Comparison of ENCODE assay signal across 1 cellular context in genomic region chr16:19153876-19154275, GRCh38.
TF ChIP-seq lines count a peak whose summit lies in the region.

No MANE protein-coding gene starts in this region.

TF ChIP-seq in GM12878, 131 proteins besides CTCF, POLR2A, EP300 and RAD21 (continued from another document):
- TF ChIP-seq ZBTB40 (IDR thresholded peaks at IDR 0.05; ENCODE audit: borderline replicate concordance) (peak; percentile 63; the same call in 1 of the 2 replicates), USF1 (IDR thresholded peaks at IDR 0.05; ENCODE audit: borderline replicate concordance, extremely low read length, insufficient read depth, low read depth, low read length) (peak; percentile 68), BHLHE40 (IDR thresholded peaks at IDR 0.05; ENCODE audit: borderline replicate concordance in 1 of 2, low read depth in 2 of 2, low read length in 1 of 2) (no peak), ZBTB4 (CRISPR knock-in tag; IDR thresholded peaks at IDR 0.05) (no peak), GABPA (IDR thresholded peaks at IDR 0.05; ENCODE audit: low read depth) (peak; percentile 54; the same call in 1 of the 2 replicates), STAT3 (IDR thresholded peaks at IDR 0.05; ENCODE audit: low read depth, low read length) (no peak), YY1 (IDR thresholded peaks at IDR 0.05; ENCODE audit: low read depth, low read length) (peak; percentile 81), USF2 (IDR thresholded peaks at IDR 0.05; ENCODE audit: borderline replicate concordance, low read depth, low read length) (peak; percentile 2; the same call in 1 of the 2 replicates)
TF ChIP-seq in GM12878: peak in this region for 7.
